ENCODE assay signal across 8 cellular contexts in the genomic region with DNA sequence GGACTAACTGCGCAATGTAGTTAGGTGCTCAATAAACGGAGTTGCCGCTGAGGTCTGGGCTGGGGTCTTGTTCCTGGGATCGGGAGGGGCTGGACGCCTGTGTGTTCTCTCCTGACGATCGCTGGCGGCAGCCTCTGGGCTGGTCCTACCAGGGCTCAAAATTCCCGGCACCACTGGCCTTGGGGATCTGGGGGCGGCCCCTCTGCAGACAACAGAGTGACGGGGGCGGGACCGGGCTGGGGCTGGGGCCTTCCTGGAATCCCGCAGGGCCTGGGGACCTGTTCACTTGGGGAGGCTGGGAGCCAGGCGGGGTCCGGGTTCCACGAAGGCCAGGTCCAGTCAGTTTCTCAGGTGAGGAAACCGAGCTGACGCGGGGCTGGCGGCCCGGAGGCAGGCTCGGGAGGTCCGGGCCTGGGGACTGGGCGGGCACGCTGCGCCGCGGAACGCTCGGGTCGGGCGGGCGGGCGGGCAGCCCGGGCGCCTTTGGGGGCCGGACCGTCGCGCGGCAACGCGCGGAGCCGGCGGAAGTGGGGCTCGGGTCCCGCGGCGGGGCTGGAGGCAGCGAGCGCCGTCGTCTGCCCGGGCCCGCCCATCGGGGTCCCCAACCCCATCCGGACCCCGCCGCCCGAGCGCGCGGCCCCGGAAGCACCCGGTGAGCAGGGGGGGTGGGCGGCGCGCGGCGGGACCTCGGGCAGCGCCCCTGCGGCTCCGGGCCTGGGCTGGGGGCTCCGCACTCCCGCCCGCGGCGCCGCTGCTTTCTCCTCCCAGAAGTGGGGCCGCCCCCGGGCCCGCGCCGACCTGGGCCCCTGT. TPM values are rescaled to one million over a fixed set of nuclear protein-coding genes. Genes with fewer than 3 reads are reported as not detected.
DNase-seq lines count a peak whose midpoint lies in the region; ATAC-seq and TF ChIP-seq lines count a peak whose summit lies in the region.

TSS of gene PIGQ (plus strand) at position 524 of the 810 bp plus-strand sequence. CDS start 4,107 bp downstream, outside the sequence.

- peak; percentile 69 for ATAC-seq in left lobe of liver
- ATAC-seq in HG02870 (IDR thresholded peaks at IDR 0.05; ENCODE audit: unreplicated experiment): no peak

- CTCF ChIA-PET in BJ (lab: Yijun Ruan, JAX): interaction anchor here (0.9 kb wide), 1 partner anchor 14 kb away, joined by 3 read pairs; no protein-coding TSS in a partner anchor

- H3K36me3 ChIP-seq in BJ (ENCODE audit: control insufficient read depth, insufficient read depth, low read length) (peaks cover 8% of the 10 kb centered on the region), MG63 (peaks cover 20% of the 10 kb centered on the region)

- H3K27me3 ChIP-seq in BJ (ENCODE audit: control insufficient read depth, insufficient read depth, low read length) (no peaks in the 10 kb centered on the region), MG63 (no peaks in the 10 kb centered on the region)

- DNase-seq in BJ (ENCODE audit: low read depth): no peak
- peak; percentile 91 for DNase-seq in GM19240 (ENCODE audit: insufficient read length, low spot score)
- DNase-seq in MG63: peak; percentile 78
- peak; percentile 58 for DNase-seq in activated CD4-positive, alpha-beta T cell treated with anti-CD3 and anti-CD28 coated beads, Interleukin-2, amount 50 U/mL, for 1 hour
- peak; percentile 31 for DNase-seq in dedifferentiated amniotic fluid mesenchymal stem cell (ENCODE audit: extremely low spot score)
- DNase-seq in left lobe of liver (ENCODE audit: low spot score): peak; percentile 65
- peak; percentile 61 for DNase-seq in stimulated activated CD4-positive, alpha-beta T cell treated with anti-CD3 and anti-CD28 coated beads, Interleukin-1b, Interleukin-23, amount 100 ng/mL, for 48 hours

- no peaks in the 10 kb centered on the region for H3K9me3 ChIP-seq in MG63

- TF ChIP-seq CTCF in BJ (IDR thresholded peaks at IDR 0.05; ENCODE audit: insufficient read depth, low read depth, low read length): no peak

- H3K4me3 ChIP-seq in BJ (ENCODE audit: low read depth, low read length) (peak within 1 kb of the TSS; percentile 81), MG63 (peak within 1 kb of the TSS; percentile 76)

- POLR2A ChIA-PET in BJ (lab: Charles Lee): interaction anchor here (0.5 kb wide), 1 partner anchor 217 kb away, joined by 5 read pairs; the partner anchor contains the start of gene AXIN1

RNA-seq across cellular contexts. Expression of gene PIGQ, which starts in this region (rescaled TPM):
- polyA plus RNA-seq in BJ (2011; rRNA removed): 15.4 and 26.6 TPM in 2 replicates
- 16.2 and 27.6 TPM in 2 replicates for polyA minus RNA-seq in BJ (2011; rRNA and poly(A)+ RNA removed)
- total RNA-seq in MG63 (2014; rRNA removed; shearing (Covaris generic); ENCODE audit: low replicate concordance): 13.1 and 31.7 TPM in 2 replicates
- total RNA-seq in left lobe of liver: 42.1 TPM
